Comparison of ENCODE assay signal across 1 cellular context in the genomic region with DNA sequence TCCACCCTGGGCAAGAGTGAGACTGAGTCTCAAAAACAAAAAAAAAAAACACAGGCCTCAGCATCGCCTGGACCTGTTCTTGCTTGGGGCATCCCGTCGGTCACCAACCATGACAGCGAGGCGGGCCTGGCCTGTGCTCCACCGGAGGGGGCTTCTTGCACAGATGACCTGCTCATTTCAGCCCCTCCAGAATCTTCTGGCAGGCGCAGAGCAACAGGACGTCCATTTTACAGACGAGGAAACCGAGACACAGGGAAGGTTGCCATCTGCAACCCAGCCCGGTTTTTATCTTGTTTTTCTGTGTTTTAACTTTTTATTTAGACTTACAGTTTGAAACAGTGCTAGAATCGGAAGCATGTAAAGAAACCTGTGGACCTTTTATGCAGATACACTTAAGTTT.
TF ChIP-seq lines count a peak whose summit lies in the region.

No MANE protein-coding gene starts in this region.

TF ChIP-seq in endothelial cell of umbilical vein, 7 proteins besides CTCF, POLR2A, EP300 and RAD21:
- no peak for TF ChIP-seq FOS (IDR thresholded peaks at IDR 0.05; ENCODE audit: borderline replicate concordance, insufficient read depth, low read length)
- TF ChIP-seq JUN (IDR thresholded peaks at IDR 0.05; ENCODE audit: borderline replicate concordance, insufficient read depth, insufficient read length, low read depth): no peak
- TF ChIP-seq POLR2AphosphoS5 (IDR thresholded peaks at IDR 0.05; ENCODE audit: insufficient read depth, low read depth, low read length): no peak
- no peak for TF ChIP-seq MYC (IDR thresholded peaks at IDR 0.05; ENCODE audit: low read depth, low read length)
- no peak for TF ChIP-seq GATA2 (IDR thresholded peaks at IDR 0.05; ENCODE audit: insufficient read depth, insufficient read length, low read depth, low read length)
- no peak for TF ChIP-seq EZH2 (IDR thresholded peaks at IDR 0.05; ENCODE audit: borderline replicate concordance, low read depth, low read length, severe bottlenecking)
- TF ChIP-seq, protein P1, sequence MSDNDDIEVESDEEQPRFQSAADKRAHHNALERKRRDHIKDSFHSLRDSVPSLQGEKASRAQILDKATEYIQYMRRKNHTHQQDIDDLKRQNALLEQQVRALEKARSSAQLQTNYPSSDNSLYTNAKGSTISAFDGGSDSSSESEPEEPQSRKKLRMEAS (IDR thresholded peaks at IDR 0.05; ENCODE audit: insufficient read depth, insufficient read length): no peak
TF ChIP-seq in endothelial cell of umbilical vein: peak in this region for 0.
